8 cellular contexts compared by ENCODE assay signal in genomic region chr19:2097330-2098327, GRCh38. TPM values are rescaled to one million over a fixed set of nuclear protein-coding genes. Genes with fewer than 3 reads are reported as not detected.
DNase-seq lines count a peak whose midpoint lies in the region; ATAC-seq and TF ChIP-seq lines count a peak whose summit lies in the region.

No MANE protein-coding gene starts in this region.

- peak overlapping the region; percentile 86 for H3K27ac Mint-ChIP-seq in activated CD4-positive, alpha-beta memory T cell treated with anti-CD3 and anti-CD28 coated beads for 36 hours

- H3K27me3 Mint-ChIP-seq in activated CD4-positive, alpha-beta memory T cell treated with anti-CD3 and anti-CD28 coated beads for 36 hours: no peaks in the 10 kb centered on the region

- CTCF ChIA-PET in activated CD4-positive, alpha-beta memory T cell treated with anti-CD3 and anti-CD28 coated beads for 36 hours (lab: Charles Lee): interaction anchor here (0.6 to 1.5 kb wide), 6 partner anchors 8 to 245 kb away, joined by 3 to 5 read pairs (median 3); no protein-coding TSS in a partner anchor

- no peaks in the 10 kb centered on the region for H3K9me2 ChIP-seq in DOHH2 (replicated peaks; ENCODE audit: control insufficient read depth, low read length)

- H4K20me1 ChIP-seq in DOHH2 (ENCODE audit: control insufficient read depth, insufficient read depth, low read depth, low read length) (no peaks in the 10 kb centered on the region), smooth muscle cell (ENCODE audit: low read depth) (peaks cover 45% of the 10 kb centered on the region)

- no peak overlapping the region for H2AFZ ChIP-seq in smooth muscle cell (ENCODE audit: low read depth)

- POLR2A ChIA-PET in activated CD4-positive, alpha-beta memory T cell treated with anti-CD3 and anti-CD28 coated beads for 36 hours (lab: Charles Lee): interaction anchor here (0.6 to 1.2 kb wide), 2 partner anchors 12 to 14 kb away, joined by 4 to 5 read pairs; no protein-coding TSS in a partner anchor

- H3K4me2 ChIP-seq in DOHH2 (ENCODE audit: low read length) (peak overlapping the region; percentile 97), smooth muscle cell (peak overlapping the region; percentile 91)

- ATAC-seq in HG03135 (IDR thresholded peaks at IDR 0.05; ENCODE audit: unreplicated experiment): peak; percentile 1
- ATAC-seq in GM21723 (IDR thresholded peaks at IDR 0.05; ENCODE audit: unreplicated experiment): no peak
- ATAC-seq in HG03097 (IDR thresholded peaks at IDR 0.05; ENCODE audit: low FRiP score, unreplicated experiment): no peak
- ATAC-seq in HG03159 (IDR thresholded peaks at IDR 0.05; ENCODE audit: unreplicated experiment): no peak

- WGBS in smooth muscle cell (ENCODE audit: low lambda C conversion rate): 77% methylated on average over 47 of the region's 47 CpGs

- H3F3A ChIP-seq in DOHH2 (ENCODE audit: control insufficient read depth, insufficient read depth): peaks cover 12% of the 10 kb centered on the region
- no peaks in the 10 kb centered on the region for H3F3A ChIP-seq in smooth muscle cell (ENCODE audit: low read depth)

- peaks cover 59% of the 10 kb centered on the region for H3K36me3 ChIP-seq in DOHH2 (ENCODE audit: control insufficient read depth, low read length)
- H3K36me3 ChIP-seq in smooth muscle cell (ENCODE audit: low read depth): peaks cover 5% of the 10 kb centered on the region

- H3K4me1 Mint-ChIP-seq in activated CD4-positive, alpha-beta memory T cell treated with anti-CD3 and anti-CD28 coated beads for 36 hours (ENCODE audit: low read depth): peaks cover 25% of the 10 kb centered on the region

- intact Hi-C loops in activated CD4-positive, alpha-beta memory T cell treated with anti-CD3 and anti-CD28 coated beads for 36 hours (cut with micrococcal nuclease): loop anchor here (2.0 to 10.0 kb wide), 6 partner anchors 37 to 493 kb away; partner anchors contain the start of genes MKNK2 and UQCR11

- peak; percentile 78 for DNase-seq in activated CD4-positive, alpha-beta memory T cell treated with anti-CD3 and anti-CD28 coated beads for 36 hours
- DNase-seq in fibroblast of pulmonary artery (ENCODE audit: low read depth): no peak
- no peak for DNase-seq in smooth muscle cell (lab: John Stamatoyannopoulos, UW; ENCODE audit: unreplicated experiment)

- no peaks in the 10 kb centered on the region for H3K27me3 ChIP-seq in DOHH2 (ENCODE audit: control insufficient read depth, low read length)
- no peaks in the 10 kb centered on the region for H3K27me3 ChIP-seq in smooth muscle cell (ENCODE audit: low read depth)

- H3K4me1 ChIP-seq in DOHH2 (ENCODE audit: control insufficient read depth, low read length): peaks cover 25% of the 10 kb centered on the region
- peaks cover 10% of the 10 kb centered on the region for H3K4me1 ChIP-seq in smooth muscle cell (ENCODE audit: low read depth)

- H3K9ac ChIP-seq in smooth muscle cell (ENCODE audit: low read depth): no peak overlapping the region

- TF ChIP-seq CTCF in DOHH2 (IDR thresholded peaks at IDR 0.05; ENCODE audit: low read depth, low read length, poor library complexity, severe bottlenecking): no peak
- TF ChIP-seq CTCF in fibroblast of pulmonary artery (IDR thresholded peaks at IDR 0.05; ENCODE audit: low read length, missing control alignments): no peak
- no peak for TF ChIP-seq CTCF in smooth muscle cell (IDR thresholded peaks at IDR 0.05; ENCODE audit: borderline replicate concordance, insufficient read depth, poor library complexity, severe bottlenecking)

- H3K27ac ChIP-seq in DOHH2 (ENCODE audit: low read depth, low read length): no peak overlapping the region
- no peak overlapping the region for H3K27ac ChIP-seq in smooth muscle cell (ENCODE audit: low read depth)

- peaks cover 26% of the 10 kb centered on the region for H3K36me3 Mint-ChIP-seq in activated CD4-positive, alpha-beta memory T cell treated with anti-CD3 and anti-CD28 coated beads for 36 hours

- peak overlapping the region; percentile 81 for H3K4me3 ChIP-seq in DOHH2 (ENCODE audit: low read length)
- peak overlapping the region; percentile 50 for H3K4me3 ChIP-seq in fibroblast of pulmonary artery (replicated peaks; ENCODE audit: low read depth, low read length)
- peak overlapping the region; percentile 55 for H3K4me3 ChIP-seq in smooth muscle cell

- peaks cover 37% of the 10 kb centered on the region for H3K79me2 ChIP-seq in DOHH2 (ENCODE audit: control insufficient read depth, low read length)
- peaks cover 27% of the 10 kb centered on the region for H3K79me2 ChIP-seq in smooth muscle cell (ENCODE audit: low read depth)

- H3K9me3 Mint-ChIP-seq in activated CD4-positive, alpha-beta memory T cell treated with anti-CD3 and anti-CD28 coated beads for 36 hours: no peaks in the 10 kb centered on the region

- H3K9me3 ChIP-seq in DOHH2 (ENCODE audit: control insufficient read depth, insufficient read depth, low read length): no peaks in the 10 kb centered on the region
- H3K9me3 ChIP-seq in smooth muscle cell (replicated peaks; ENCODE audit: low read depth): no peaks in the 10 kb centered on the region

- H3K4me3 Mint-ChIP-seq in activated CD4-positive, alpha-beta memory T cell treated with anti-CD3 and anti-CD28 coated beads for 36 hours: peak overlapping the region; percentile 88

RNA-seq across cellular contexts. Expression of gene IZUMO4, which starts 0.9 kb away (rescaled TPM):
- total RNA-seq in activated CD4-positive, alpha-beta memory T cell treated with anti-CD3 and anti-CD28 coated beads for 36 hours: 10 to 100 TPM; 14.2 to 16.4 TPM
- 1.6 and 1.8 TPM in 2 replicates for total RNA-seq in smooth muscle cell
- 0.48 and 0.58 TPM in 2 replicates for polyA plus RNA-seq in smooth muscle cell

RNA-seq across cellular contexts. Expression of gene MOB3A, which starts 1.5 kb away (rescaled TPM):
- total RNA-seq in activated CD4-positive, alpha-beta memory T cell treated with anti-CD3 and anti-CD28 coated beads for 36 hours: 100 to 1,000 TPM; 117 to 122 TPM
- 11.2 and 13.5 TPM in 2 replicates for total RNA-seq in smooth muscle cell
- 23.8 and 32.9 TPM in 2 replicates for polyA plus RNA-seq in smooth muscle cell

RNA-seq across cellular contexts. Expression of gene MKNK2, which starts 46.6 kb away (rescaled TPM):
- total RNA-seq in activated CD4-positive, alpha-beta memory T cell treated with anti-CD3 and anti-CD28 coated beads for 36 hours: 100 to 1,000 TPM; 143 to 157 TPM
- 30.1 and 43.6 TPM in 2 replicates for total RNA-seq in smooth muscle cell
- 44.7 and 80.1 TPM in 2 replicates for polyA plus RNA-seq in smooth muscle cell

RNA-seq across cellular contexts. Expression of gene AP3D1, which starts 53.7 kb away (rescaled TPM):
- 10 to 100 TPM; 84.6 to 89.1 TPM for total RNA-seq in activated CD4-positive, alpha-beta memory T cell treated with anti-CD3 and anti-CD28 coated beads for 36 hours
- 43.0 and 66.2 TPM in 2 replicates for total RNA-seq in smooth muscle cell
- polyA plus RNA-seq in smooth muscle cell: 81.0 and 82.8 TPM in 2 replicates
